Comparison of ENCODE assay signal across 9 cellular contexts in genomic region chr9:5389109-5389732, GRCh38. TPM values are rescaled to one million over a fixed set of nuclear protein-coding genes. Genes with fewer than 3 reads are reported as not detected.
DNase-seq lines count a peak whose midpoint lies in the region; ATAC-seq, FAIRE-seq and TF ChIP-seq lines count a peak whose summit lies in the region.
"Had no signal": no experiment of that assay in that cellular context is flagged by ENCODE, and none has a peak within 500 bp of the region (broad histone marks: within the 10 kb centered on the region; RNA-seq: fewer than 3 reads in every experiment).

No MANE protein-coding gene starts in this region.

- no peaks in the 10 kb centered on the region for H3K9me1 ChIP-seq in keratinocyte (ENCODE audit: control insufficient read depth, extremely low read depth, insufficient read depth, low read length)

- H3K36me3 ChIP-seq in HEK293 (ENCODE audit: control insufficient read depth in 2 of 2, insufficient read depth in 1 of 2, low read length in 2 of 2) (no peaks in the 10 kb centered on the region), SJCRH30 (no peaks in the 10 kb centered on the region), keratinocyte (ENCODE audit: control insufficient read depth in 2 of 2, extremely low read depth in 1 of 2, insufficient read depth in 2 of 2, low read length in 2 of 2) (no peaks in the 10 kb centered on the region), endodermal cell (ENCODE audit: control insufficient read depth, insufficient read depth, low read length) (no peaks in the 10 kb centered on the region), esophagus squamous epithelium (no peaks in the 10 kb centered on the region), hepatocyte (replicated peaks; ENCODE audit: insufficient read depth, low read depth) (no peaks in the 10 kb centered on the region)

- dilution Hi-C loops in keratinocyte (cut with MboI; ENCODE audit: extremely low pct_ligation_motif_present, low sequenced_read_pairs) = no loop called here

- H4K20me1 ChIP-seq in keratinocyte (ENCODE audit: control insufficient read depth, extremely low read depth, insufficient read depth, low read length) (no peaks in the 10 kb centered on the region), hepatocyte (ENCODE audit: insufficient read depth, poor library complexity, severe bottlenecking) (no peaks in the 10 kb centered on the region)

- H3K4me2 ChIP-seq in keratinocyte (ENCODE audit: control insufficient read depth, extremely low read depth, insufficient read depth, low read depth, low read length) (peak overlapping the region; percentile 55), hepatocyte (no peak overlapping the region)

- H3K27me3 ChIP-seq in SJCRH30 (no peaks in the 10 kb centered on the region), keratinocyte (ENCODE audit: control insufficient read depth, extremely low read depth, insufficient read depth, low read length) (no peaks in the 10 kb centered on the region), endodermal cell (ENCODE audit: control insufficient read depth, insufficient read depth, low read length, poor library complexity, severe bottlenecking) (no peaks in the 10 kb centered on the region), esophagus squamous epithelium (no peaks in the 10 kb centered on the region), hepatocyte (no peaks in the 10 kb centered on the region)

- H3K27ac Mint-ChIP-seq in endodermal cell = no peak overlapping the region
- H3K27ac Mint-ChIP-seq in naive thymus-derived CD8-positive, alpha-beta T cell = peak overlapping the region in 3 of 10 donors; percentile 1 to 27 (median 27)

- intact Hi-C loops in esophagus squamous epithelium (cut with DNase I) = no loop called here

- CTCF ChIA-PET in HEK293 (lab: Yijun Ruan, JAX) = no interaction called here

- peak; percentile 94 for FAIRE-seq in keratinocyte (lab: Jason Lieb, UNC)

- no peaks in the 10 kb centered on the region for H3K79me2 ChIP-seq in keratinocyte (ENCODE audit: control insufficient read depth, insufficient read depth, low read length)
- no peaks in the 10 kb centered on the region for H3K79me2 ChIP-seq in hepatocyte

- H3K9me3 ChIP-seq in HEK293 (ENCODE audit: control insufficient read depth, insufficient read depth, low read depth, low read length) (no peaks in the 10 kb centered on the region), SJCRH30 (replicated peaks) (no peaks in the 10 kb centered on the region), keratinocyte (ENCODE audit: control insufficient read depth, low read depth, low read length) (no peaks in the 10 kb centered on the region), endodermal cell (ENCODE audit: control insufficient read depth, low read length) (no peaks in the 10 kb centered on the region), esophagus squamous epithelium (no peaks in the 10 kb centered on the region), hepatocyte (ENCODE audit: low read depth) (no peaks in the 10 kb centered on the region)

- H3K9me3 Mint-ChIP-seq in endodermal cell = no peaks in the 10 kb centered on the region
- H3K9me3 Mint-ChIP-seq in naive thymus-derived CD8-positive, alpha-beta T cell = no peaks in the 10 kb centered on the region

- peak; percentile 74 for DNase-seq in GM12865 (ENCODE audit: low read depth)
- DNase-seq in SJCRH30 = peak; percentile 47 to 48
- peak; percentile 26 for DNase-seq in keratinocyte (ENCODE audit: low read depth, low spot score)
- no peak for DNase-seq in endodermal cell
- no peak for DNase-seq in esophagus squamous epithelium (lab: John Stamatoyannopoulos, UW)
- no peak for DNase-seq in naive thymus-derived CD8-positive, alpha-beta T cell
- no peak for DNase-seq in hepatocyte (ENCODE audit: low spot score)
- DNase-seq: effector memory CD4-positive, alpha-beta T cell had no signal

- H3K27ac ChIP-seq in HEK293 (ENCODE audit: extremely low read depth, low read depth, low read length) = no peak overlapping the region
- H3K27ac ChIP-seq in SJCRH30 = no peak overlapping the region; the same call in 1 of the 2 replicates
- no peak overlapping the region for H3K27ac ChIP-seq in keratinocyte (ENCODE audit: control insufficient read depth, insufficient read depth, low read length)
- H3K27ac ChIP-seq in endodermal cell (ENCODE audit: low read depth, low read length) = no peak overlapping the region
- H3K27ac ChIP-seq in esophagus squamous epithelium = no peak overlapping the region
- no peak overlapping the region for H3K27ac ChIP-seq in hepatocyte

- no peak overlapping the region for H3K4me3 Mint-ChIP-seq in endodermal cell
- no peak overlapping the region for H3K4me3 Mint-ChIP-seq in naive thymus-derived CD8-positive, alpha-beta T cell

- H3K36me3 Mint-ChIP-seq in endodermal cell (ENCODE audit: low read depth) = no peaks in the 10 kb centered on the region
- peaks cover 0 to 4% (median 3%) of the 10 kb centered on the region in 3 donors for H3K36me3 Mint-ChIP-seq in naive thymus-derived CD8-positive, alpha-beta T cell

- H2AFZ ChIP-seq in keratinocyte (ENCODE audit: control insufficient read depth, low read length) (no peak overlapping the region), hepatocyte (no peak overlapping the region)

- no peaks in the 10 kb centered on the region for H3K9me2 ChIP-seq in hepatocyte (replicated peaks; ENCODE audit: insufficient read depth)

- H3K4me1 ChIP-seq in HEK293 (ENCODE audit: control insufficient read depth, insufficient read depth, low read length) = no peaks in the 10 kb centered on the region
- peaks cover 15% of the 10 kb centered on the region for H3K4me1 ChIP-seq in SJCRH30
- H3K4me1 ChIP-seq in keratinocyte (ENCODE audit: control insufficient read depth, extremely low read depth, insufficient read depth, low read length) = peaks cover 21% of the 10 kb centered on the region
- H3K4me1 ChIP-seq in endodermal cell (ENCODE audit: control insufficient read depth, insufficient read depth, low read length) = no peaks in the 10 kb centered on the region
- H3K4me1 ChIP-seq in esophagus squamous epithelium = no peaks in the 10 kb centered on the region
- H3K4me1 ChIP-seq in hepatocyte (ENCODE audit: insufficient read depth) = no peaks in the 10 kb centered on the region

- TF ChIP-seq POLR2A in esophagus squamous epithelium (IDR thresholded peaks at IDR 0.05) = no peak

- H3K27me3 Mint-ChIP-seq in endodermal cell (ENCODE audit: insufficient read depth) = no peaks in the 10 kb centered on the region
- H3K27me3 Mint-ChIP-seq in naive thymus-derived CD8-positive, alpha-beta T cell = no peaks in the 10 kb centered on the region

- no peak for ATAC-seq in naive thymus-derived CD8-positive, alpha-beta T cell

- H3K4me3 ChIP-seq in GM12865 (ENCODE audit: low read depth, low read length) (no peak overlapping the region), HEK293 (ENCODE audit: low read depth, low read length) (no peak overlapping the region), SJCRH30 (no peak overlapping the region), keratinocyte (ENCODE audit: control insufficient read depth in 2 of 3, extremely low read depth in 1 of 3, insufficient read depth in 2 of 3, low read depth in 1 of 3, low read length in 3 of 3) (no peak overlapping the region), endodermal cell (ENCODE audit: low read length) (no peak overlapping the region), esophagus squamous epithelium (no peak overlapping the region), hepatocyte (no peak overlapping the region)

- H3K9ac ChIP-seq in keratinocyte (ENCODE audit: control insufficient read depth, extremely low read depth, insufficient read depth, low read length) (no peak overlapping the region), endodermal cell (ENCODE audit: extremely low read depth, low read length, poor library complexity, severe bottlenecking) (no peak overlapping the region)

- no peaks in the 10 kb centered on the region for H3K4me1 Mint-ChIP-seq in endodermal cell
- H3K4me1 Mint-ChIP-seq in naive thymus-derived CD8-positive, alpha-beta T cell = peaks cover 15 to 25% (median 23%) of the 10 kb centered on the region in 4 donors

- 86 to 88% methylated on average over 3 of the region's 3 CpGs for WGBS in endodermal cell (ENCODE audit: insufficient coverage in 1 of 2, insufficient read length in 1 of 2), 2 experiments
- WGBS in esophagus squamous epithelium, 2 donors = 28 to 39% methylated on average over 3 of the region's 3 CpGs
- WGBS in hepatocyte (ENCODE audit: low lambda C conversion rate, missing lambda C conversion rate) = 81% methylated on average over 3 of the region's 3 CpGs

- POLR2A ChIA-PET in HEK293 (lab: Yijun Ruan, JAX) = no interaction called here
- POLR2A ChIA-PET in naive thymus-derived CD8-positive, alpha-beta T cell (lab: Charles Lee) = no interaction called here

- TF ChIP-seq CTCF in GM12865 (IDR thresholded peaks at IDR 0.05; ENCODE audit: insufficient read depth, low read depth, low read length, missing control alignments) = no peak
- no peak for TF ChIP-seq CTCF in HEK293 (tag by site-specific recombination; IDR thresholded peaks at IDR 0.05)
- no peak for TF ChIP-seq CTCF in keratinocyte (optimal IDR thresholded peaks at IDR 0.05 in 1 of 3, IDR thresholded peaks at IDR 0.05 in 1 of 3, conservative IDR thresholded peaks at IDR 0.05 in 1 of 3; ENCODE audit: extremely low read depth in 1 of 3, insufficient read depth in 2 of 3, low read length in 3 of 3)
- no peak for TF ChIP-seq CTCF in endodermal cell (conservative IDR thresholded peaks at IDR 0.05)
- no peak for TF ChIP-seq CTCF in esophagus squamous epithelium (IDR thresholded peaks at IDR 0.05)
- no peak for TF ChIP-seq CTCF in hepatocyte (IDR thresholded peaks at IDR 0.05; ENCODE audit: poor library complexity)

RNA-seq across cellular contexts. Expression of gene PLGRKT, which starts 48.5 kb away (rescaled TPM):
- 7.9 and 9.8 TPM in 2 replicates for total RNA-seq in SJCRH30 (2014; rRNA removed; shearing (Covaris generic))
- polyA plus RNA-seq in keratinocyte = 16.9 to 35.2 TPM (median 28.6 TPM) in 3 replicates
- 2.9 TPM for polyA plus RNA-seq in keratinocyte (2011; ENCODE audit: low read depth)
- 23.3 and 35.5 TPM in 2 replicates for polyA plus RNA-seq in keratinocyte (2011; cell fraction: cytosol; rRNA removed)
- 10.1 and 11.4 TPM in 2 replicates for polyA plus RNA-seq in keratinocyte (2011; cell fraction: nucleus; rRNA removed)
- 20.4 and 41.0 TPM in 2 replicates for polyA plus RNA-seq in keratinocyte (2012; ENCODE audit: low replicate concordance)
- polyA minus RNA-seq in keratinocyte = 0.72 to 7.6 TPM (median 3.5 TPM) in 3 replicates
- polyA minus RNA-seq in keratinocyte (2011; cell fraction: cytosol; rRNA and poly(A)+ RNA removed) = 14.0 TPM
- polyA minus RNA-seq in keratinocyte (2011; cell fraction: nucleus; rRNA and poly(A)+ RNA removed) = 4.0 and 4.2 TPM in 2 replicates
- 10 to 100 TPM; 21.0 to 31.1 TPM for total RNA-seq in endodermal cell
- polyA plus RNA-seq in endodermal cell (2013, experiment 1 of 2) = 29.2 TPM
- polyA plus RNA-seq in endodermal cell (2013, experiment 2 of 2) = 35.8 TPM
- total RNA-seq in esophagus squamous epithelium = 10 to 100 TPM; 13.4 to 25.6 (median 20.0) TPM
- 10 to 100 TPM; 19.0 to 19.1 TPM for total RNA-seq in naive thymus-derived CD8-positive, alpha-beta T cell
- polyA plus RNA-seq in naive thymus-derived CD8-positive, alpha-beta T cell = 10 to 100 TPM; 45.2 to 60.3 (median 55.8) TPM
- 18.0 and 18.3 TPM in 2 replicates for total RNA-seq in hepatocyte
- polyA plus RNA-seq in hepatocyte = 13.6 and 16.2 TPM in 2 replicates

RNA-seq across cellular contexts. Expression of gene RLN1, which starts 49.5 kb away (rescaled TPM):
- not detected in 2 replicates for total RNA-seq in SJCRH30 (2014; rRNA removed; shearing (Covaris generic))
- 0.10 to 0.19 TPM in 2 of 3 replicates, not detected in the other for polyA plus RNA-seq in keratinocyte
- not detected for polyA plus RNA-seq in keratinocyte (2011; ENCODE audit: low read depth)
- 0.10 and 0.22 TPM in 2 replicates for polyA plus RNA-seq in keratinocyte (2011; cell fraction: cytosol; rRNA removed)
- polyA plus RNA-seq in keratinocyte (2011; cell fraction: nucleus; rRNA removed) = not detected in 2 replicates
- 0.22 TPM in 1 of 2 replicates, not detected in the other for polyA plus RNA-seq in keratinocyte (2012; ENCODE audit: low replicate concordance)
- 0.26 TPM in 1 of 3 replicates, not detected in the others for polyA minus RNA-seq in keratinocyte
- polyA minus RNA-seq in keratinocyte (2011; cell fraction: cytosol; rRNA and poly(A)+ RNA removed) = not detected
- not detected in 2 replicates for polyA minus RNA-seq in keratinocyte (2011; cell fraction: nucleus; rRNA and poly(A)+ RNA removed)
- under 1 TPM; 0.97 to 0.99 TPM for total RNA-seq in endodermal cell
- 0.64 TPM for polyA plus RNA-seq in endodermal cell (2013, experiment 1 of 2)
- not detected for polyA plus RNA-seq in endodermal cell (2013, experiment 2 of 2)
- total RNA-seq in esophagus squamous epithelium = not detected
- total RNA-seq in naive thymus-derived CD8-positive, alpha-beta T cell = 1 to 10 TPM; 5.1 TPM
- polyA plus RNA-seq in naive thymus-derived CD8-positive, alpha-beta T cell = 1 to 10 TPM; 1.2 to 3.4 (median 1.4) TPM
- not detected in 2 replicates for total RNA-seq in hepatocyte
- polyA plus RNA-seq in hepatocyte = 0.34 and 0.49 TPM in 2 replicates

Comparison
In these comparisons a context has a peak if more than half of its experiments do, and no peak if none do; other contexts are left out.
1. DNase-seq: peak in GM12865 (single experiment), SJCRH30 (2 of 2) and keratinocyte (single experiment); none in endodermal cell (single experiment), esophagus squamous epithelium (single experiment), naive thymus-derived CD8-positive, alpha-beta T cell (0 of 10) and hepatocyte (single experiment).